1 cellular context compared by ENCODE assay signal in genomic region chr14:104676694-104677505, GRCh38.
TF ChIP-seq lines count a peak whose summit lies in the region.

No MANE protein-coding gene starts in this region.

TF ChIP-seq in WTC11, 78 proteins besides CTCF, POLR2A, EP300 and RAD21 (continued from another document and continues in another):
- TF ChIP-seq ATF6 (CRISPR knock-in tag; IDR thresholded peaks at IDR 0.05) (no peak), KAT7 (CRISPR knock-in tag; IDR thresholded peaks at IDR 0.05; ENCODE audit: borderline replicate concordance) (no peak), MAX (CRISPR knock-in tag; IDR thresholded peaks at IDR 0.05) (0 out of 2 replicates have a peak, but pooled peaks have one; percentile 3), E2F5 (CRISPR knock-in tag; IDR thresholded peaks at IDR 0.05) (0 out of 2 replicates have a peak, but pooled peaks have one; percentile 47), ZNF532 (CRISPR knock-in tag; IDR thresholded peaks at IDR 0.05; ENCODE audit: borderline replicate concordance) (no peak), JUN (CRISPR knock-in tag; IDR thresholded peaks at IDR 0.05) (no peak), ATF2 (CRISPR knock-in tag; IDR thresholded peaks at IDR 0.05; ENCODE audit: borderline replicate concordance, low read depth) (no peak), ZNF396 (CRISPR knock-in tag; IDR thresholded peaks at IDR 0.05; ENCODE audit: borderline replicate concordance) (no peak), ZNF317 (CRISPR knock-in tag; IDR thresholded peaks at IDR 0.05; ENCODE audit: borderline replicate concordance, low read depth) (no peak), FOXP1 (CRISPR knock-in tag; IDR thresholded peaks at IDR 0.05; ENCODE audit: borderline replicate concordance) (0 out of 2 replicates have a peak, but pooled peaks have one; percentile 18), USF2 (CRISPR knock-in tag; IDR thresholded peaks at IDR 0.05) (peak; percentile 45), NR3C1 (CRISPR knock-in tag; conservative IDR thresholded peaks at IDR 0.05; ENCODE audit: low read depth) (no peak), STAT6 (CRISPR knock-in tag; conservative IDR thresholded peaks at IDR 0.05; ENCODE audit: low read depth) (no peak), JAZF1 (CRISPR knock-in tag; IDR thresholded peaks at IDR 0.05) (no peak), ZBTB21 (CRISPR knock-in tag; IDR thresholded peaks at IDR 0.05; ENCODE audit: borderline replicate concordance) (no peak), ZNF671 (CRISPR knock-in tag; IDR thresholded peaks at IDR 0.05) (no peak), ZBTB43 (CRISPR knock-in tag; IDR thresholded peaks at IDR 0.05) (no peak), HMGXB4 (CRISPR knock-in tag; IDR thresholded peaks at IDR 0.05) (0 out of 2 replicates have a peak, but pooled peaks have one; percentile 24), EMX1 (CRISPR knock-in tag; IDR thresholded peaks at IDR 0.05) (no peak), AFF4 (CRISPR knock-in tag; IDR thresholded peaks at IDR 0.05; ENCODE audit: borderline replicate concordance) (no peak), IRF1 (CRISPR knock-in tag; IDR thresholded peaks at IDR 0.05) (no peak), TEAD1 (CRISPR knock-in tag; IDR thresholded peaks at IDR 0.05) (no peak), ZNF425 (CRISPR knock-in tag; conservative IDR thresholded peaks at IDR 0.05) (no peak), SMAD3 (CRISPR knock-in tag; IDR thresholded peaks at IDR 0.05; ENCODE audit: borderline replicate concordance) (no peak), HMGA2 (CRISPR knock-in tag; IDR thresholded peaks at IDR 0.05) (no peak), GRHL2 (CRISPR knock-in tag; IDR thresholded peaks at IDR 0.05; ENCODE audit: insufficient replicate concordance, severe bottlenecking) (no peak), CREB1 (CRISPR knock-in tag; IDR thresholded peaks at IDR 0.05) (no peak), MXD4 (CRISPR knock-in tag; IDR thresholded peaks at IDR 0.05; ENCODE audit: borderline replicate concordance) (no peak)
